10 cellular contexts compared by ENCODE assay signal in genomic region chr11:78138281-78138680, GRCh38. TPM values are rescaled to one million over a fixed set of nuclear protein-coding genes. Genes with fewer than 3 reads are reported as not detected.
A peak's percentile ranks its signal among the peaks of the same experiment; 100 is the strongest.
DNase-seq lines count a peak whose midpoint lies in the region; ATAC-seq, FAIRE-seq and TF ChIP-seq lines count a peak whose summit lies in the region.
"Had no signal": no experiment of that assay in that cellular context is flagged by ENCODE, and none has a peak within 500 bp of the region (broad histone marks: within the 10 kb centered on the region; RNA-seq: fewer than 3 reads in every experiment).

No MANE protein-coding gene starts in this region.

- H3K36me3 Mint-ChIP-seq in CD4-positive, alpha-beta T cell (ENCODE audit: low read depth) = peaks cover 55% of the 10 kb centered on the region
- H3K36me3 Mint-ChIP-seq in IgD-negative memory B cell (peaks cover 5% of the 10 kb centered on the region), CD14-positive monocyte (peaks cover 28 to 35% of the 10 kb centered on the region in 2 donors)

- no peak overlapping the region for H3K27ac ChIP-seq in CD4-positive, alpha-beta T cell (ENCODE audit: low read depth, low read length)
- peak overlapping the region; percentile 82 for H3K27ac ChIP-seq in GM12878 (ENCODE audit: control insufficient read depth, insufficient read depth)
- H3K27ac ChIP-seq in mucosa of rectum (ENCODE audit: low read depth in 2 of 2, low read length in 2 of 2) = no peak overlapping the region

- WGBS in GM12878 (ENCODE audit: insufficient coverage, insufficient replicate concordance, low lambda C conversion rate, missing lambda C conversion rate) = 85% methylated on average over 4 of the region's 4 CpGs

- H4K20me1 ChIP-seq in GM12878 (ENCODE audit: control insufficient read depth, insufficient read depth) = no peaks in the 10 kb centered on the region

- no peak for TF ChIP-seq CTCF in CD4-positive, alpha-beta T cell (IDR thresholded peaks at IDR 0.05)
- no peak for TF ChIP-seq CTCF in GM12878 (IDR thresholded peaks at IDR 0.05 in 2 of 3, conservative IDR thresholded peaks at IDR 0.05 in 1 of 3; ENCODE audit: control insufficient read depth in 2 of 3, extremely low read depth in 1 of 3, insufficient read depth in 1 of 3, low read depth in 3 of 3, low read length in 3 of 3)
- no peak for TF ChIP-seq CTCF in CD14-positive monocyte (IDR thresholded peaks at IDR 0.05)

- RAD21 ChIA-PET in GM12878 (lab: Charles Lee; ENCODE audit: unreplicated experiment) = interaction anchor here (1.9 to 2.1 kb wide), 3 partner anchors 51 to 143 kb away, joined by 5 to 9 read pairs (median 8); partner anchors contain the start of genes INTS4, KCTD21, NDUFC2 and USP35

- no peak overlapping the region; the same call in 1 of the 2 replicates for H2AFZ ChIP-seq in GM12878 (ENCODE audit: control insufficient read depth, low read depth, low read length)

- H3K9me3 ChIP-seq in CD4-positive, alpha-beta T cell (ENCODE audit: control insufficient read depth, low read length) = no peaks in the 10 kb centered on the region
- H3K9me3 ChIP-seq in GM12878 (replicated peaks; ENCODE audit: control insufficient read depth, insufficient read depth, low read length) = no peaks in the 10 kb centered on the region; the same call in 2 of the 3 replicates
- H3K9me3 ChIP-seq in mucosa of rectum (ENCODE audit: control insufficient read depth in 2 of 2, low read length in 2 of 2) = no peaks in the 10 kb centered on the region

- H3K4me3 ChIP-seq in GM12878 (peak overlapping the region; percentile 88), mucosa of rectum (ENCODE audit: low read length in 2 of 2) (peak overlapping the region; percentile 94 to 98)

- H3K4me1 Mint-ChIP-seq in CD4-positive, alpha-beta T cell (ENCODE audit: low read depth) = peaks cover 43% of the 10 kb centered on the region
- peaks cover 16 to 33% (median 31%) of the 10 kb centered on the region in 3 donors for H3K4me1 Mint-ChIP-seq in IgD-negative memory B cell
- peaks cover 27% of the 10 kb centered on the region for H3K4me1 Mint-ChIP-seq in CD14-positive monocyte

- peak overlapping the region; percentile 91 for H3K27ac Mint-ChIP-seq in CD4-positive, alpha-beta T cell
- peak overlapping the region in 2 of 3 donors; percentile 91 to 92 for H3K27ac Mint-ChIP-seq in IgD-negative memory B cell
- peak overlapping the region in 1 of 7 donors; percentile 87 for H3K27ac Mint-ChIP-seq in CD14-positive monocyte

- TF ChIP-seq POLR2A in GM12878 (IDR thresholded peaks at IDR 0.05; ENCODE audit: low read depth, low read length) = no peak

- ATAC-seq in CD4-positive, alpha-beta T cell (ENCODE audit: poor library complexity) = no peak
- ATAC-seq in GM12878 = no peak

- peaks cover 0 to 4% of the 10 kb centered on the region in 2 experiments; a peak in 2 of 4 replicates for H3K36me3 ChIP-seq in GM12878 (ENCODE audit: control insufficient read depth in 2 of 2, insufficient read depth in 2 of 2, low read length in 1 of 2)
- no peaks in the 10 kb centered on the region for H3K36me3 ChIP-seq in mucosa of rectum (ENCODE audit: control insufficient read depth in 2 of 2, insufficient read depth in 2 of 2, low read length in 2 of 2)

- H3K9me3 Mint-ChIP-seq in CD4-positive, alpha-beta T cell = no peaks in the 10 kb centered on the region
- no peaks in the 10 kb centered on the region for H3K9me3 Mint-ChIP-seq in IgD-negative memory B cell
- H3K9me3 Mint-ChIP-seq in CD14-positive monocyte = peaks cover 0 to 3% (median 0%) of the 10 kb centered on the region in 7 donors

- intact Hi-C loops in CD4-positive, alpha-beta T cell (cut with DNase I, micrococcal nuclease) = loop anchor here (2.0 to 5.0 kb wide), 4 partner anchors 51 to 437 kb away; partner anchors contain the start of genes GAB2 (in 1 of the 2), KCTD21 (in 1 of the 2), NARS2 (in 1 of the 2) and USP35 (in 1 of the 2)
- intact Hi-C loops in GM12878 (cut with micrococcal nuclease; ENCODE audit: unreplicated experiment) = loop anchor here (2.0 to 5.0 kb wide), 3 partner anchors 59 to 424 kb away; partner anchors contain the start of gene NDUFC2
- intact Hi-C loops in CD14-positive monocyte (cut with micrococcal nuclease) = loop anchor here (5.0 kb wide), 2 partner anchors 49 to 54 kb away; partner anchors contain the start of genes KCTD21 (in 1 of the 2) and USP35 (in 1 of the 2)

- H3K9ac ChIP-seq in GM12878 (ENCODE audit: control insufficient read depth, insufficient read depth, low read length) (peak overlapping the region; percentile 91; the same call in 1 of the 2 replicates), mucosa of rectum (ENCODE audit: low read depth in 1 of 2, low read length in 2 of 2) (no peak overlapping the region)

- peak overlapping the region; percentile 96 for H3K4me3 Mint-ChIP-seq in CD4-positive, alpha-beta T cell
- H3K4me3 Mint-ChIP-seq in IgD-negative memory B cell (peak overlapping the region; percentile 96 to 100 (median 98)), CD14-positive monocyte (peak overlapping the region in 1 of 2 donors; percentile 3)

- H3K79me2 ChIP-seq in GM12878 (ENCODE audit: control insufficient read depth, insufficient read depth, low read length) = peaks cover 31% of the 10 kb centered on the region

- H3K27me3 ChIP-seq in CD4-positive, alpha-beta T cell (ENCODE audit: control insufficient read depth, insufficient read depth, low read length) = no peaks in the 10 kb centered on the region
- H3K27me3 ChIP-seq in GM12878 (replicated peaks in 1 of 2; ENCODE audit: control insufficient read depth in 2 of 2, insufficient read depth in 2 of 2, low read length in 1 of 2) = no peaks in the 10 kb centered on the region
- H3K27me3 ChIP-seq in mucosa of rectum (ENCODE audit: control insufficient read depth in 2 of 2, insufficient read depth in 2 of 2, low read length in 2 of 2) = no peaks in the 10 kb centered on the region

- H3K27me3 Mint-ChIP-seq in CD4-positive, alpha-beta T cell = no peaks in the 10 kb centered on the region
- H3K27me3 Mint-ChIP-seq in IgD-negative memory B cell (no peaks in the 10 kb centered on the region), CD14-positive monocyte (ENCODE audit: low read depth in 3 of 3) (peaks cover 2 to 6% (median 3%) of the 10 kb centered on the region in 3 donors)

- H3K4me2 ChIP-seq in GM12878 (ENCODE audit: control insufficient read depth, insufficient read depth) = peak overlapping the region; percentile 98

- POLR2A ChIA-PET in CD4-positive, alpha-beta T cell (lab: Charles Lee) = interaction anchor here (1.7 to 3.1 kb wide), 4 partner anchors 51 to 436 kb away, joined by 11 to 36 read pairs (median 33); partner anchors contain the start of genes INTS4, KCTD21, NARS2 and USP35
- POLR2A ChIA-PET in GM12878 (lab: Charles Lee) = interaction anchor here (1.0 to 1.6 kb wide), 2 partner anchors 26 to 59 kb away, joined by 3 read pairs; partner anchors contain the start of gene NDUFC2

- no peak for TF ChIP-seq RAD21 in GM12878 (IDR thresholded peaks at IDR 0.05; ENCODE audit: insufficient read depth, low read depth, low read length)

- H3K4me1 ChIP-seq in GM12878 (ENCODE audit: control insufficient read depth, insufficient read depth, low read length) = peaks cover 10% of the 10 kb centered on the region
- H3K4me1 ChIP-seq in mucosa of rectum (ENCODE audit: control insufficient read depth in 2 of 2, insufficient read depth in 2 of 2, low read length in 2 of 2) = peaks cover 0 to 6% of the 10 kb centered on the region in 2 donors

- FAIRE-seq in GM12878 (lab: Jason Lieb, UNC) = no peak
- FAIRE-seq: colon had no signal

- CTCF ChIA-PET in CD4-positive, alpha-beta T cell (lab: Charles Lee) = interaction anchor here (1.5 to 2.1 kb wide), 2 partner anchors 50 to 426 kb away, joined by 5 to 7 read pairs; partner anchors contain the start of gene KCTD21
- CTCF ChIA-PET in GM12878 (lab: Yijun Ruan, JAX) = interaction anchor here (1.0 to 1.5 kb wide), 3 partner anchors 9 to 90 kb away, joined by 3 to 6 read pairs (median 4); partner anchors contain the start of gene NDUFC2

- BruUV-seq in GM12878 (replicated peaks; lab: Mats Ljungman, UMichigan) = no TSS peak

- no peak for DNase-seq in CD4-positive, alpha-beta T cell
- no peak for DNase-seq in GM12878 (ENCODE audit: low read depth, low spot score)
- DNase-seq in CD14-positive monocyte (ENCODE audit: low spot score) = no peak
- no peak for DNase-seq in DMS 273 treated with DMSO at 0.1 percent for 48 hours (lab: John Stamatoyannopoulos, UW)
- DNase-seq in activated CD4-positive, CD25-positive, alpha-beta regulatory T cell (lab: John Stamatoyannopoulos, UW) = no peak
- no peak for DNase-seq in NCI-H1092 treated with DMSO at 0.1 percent for 48 hours (lab: John Stamatoyannopoulos, UW)
- DNase-seq: GOT3 had no signal

- no peak for TF ChIP-seq EP300 in GM12878 (IDR thresholded peaks at IDR 0.05; ENCODE audit: borderline replicate concordance in 1 of 2, control insufficient read depth in 1 of 2, low read depth in 2 of 2, low read length in 2 of 2)

- in situ Hi-C loops in GM12878 (cut with MboI) = no loop called here

- SMC1A ChIA-PET in GM12878 (lab: Charles Lee; ENCODE audit: uncharacterized antibody, unreplicated experiment) = interaction anchor here (1.3 to 3.8 kb wide), 3 partner anchors 51 to 395 kb away, joined by 3 to 21 read pairs (median 20); partner anchors contain the start of genes KCTD21, NDUFC2 and USP35

RNA-seq across cellular contexts. Expression of gene ALG8, which starts 1.1 kb away (rescaled TPM):
- 10 to 100 TPM; 14.4 to 14.9 TPM for total RNA-seq in CD4-positive, alpha-beta T cell
- polyA plus RNA-seq in IgD-negative memory B cell (55.1 TPM), GM12878 (2011; rRNA removed) (59.9 and 75.6 TPM in 2 replicates), GM12878 (2014; fragmentation: Illumina TruSeq; extraction: Trizol) (69.8 and 74.8 TPM in 2 replicates), GM12878 (2014; fragmentation: Nextera tagmentation; extraction: Ambion mirVana) (100 to 1,000 TPM in 1 of 2 experiments, 10 to 100 TPM in 1; 79.1 to 105 TPM), GM12878 (2014; rRNA removed) (45.7 TPM in 2 replicates), GM12878 (2016; fragmentation: Nextera tagmentation; extraction: Ambion mirVana) (10 to 100 TPM; 88.1 to 88.6 TPM), CD14-positive monocyte (10 to 100 TPM; 40.6 to 41.7 TPM)
- 94.3 and 98.6 TPM in 2 replicates for total RNA-seq in GM12878 (2013; cell fraction: nucleolus; rRNA removed)
- total RNA-seq in GM12878 (2014; rRNA removed) (56.9 and 75.9 TPM in 2 replicates), GM12878 (2014; rRNA removed; fragmentation: Illumina TruSeq; extraction: Trizol) (66.1 and 66.9 TPM in 2 replicates), GM12878 (2021) (48.4 and 50.6 TPM in 2 replicates)
- 29.4 TPM for polyA plus RNA-seq in GM12878 (2011; ENCODE audit: low read depth)
- polyA plus RNA-seq in GM12878 (2011; cell fraction: cytosol; rRNA removed) = 25.1 and 28.9 TPM in 2 replicates
- polyA plus RNA-seq in GM12878 (2011; cell fraction: nucleus; rRNA removed) = 35.4 and 35.7 TPM in 2 replicates
- polyA plus RNA-seq in GM12878 (2012) = 29.0 and 31.9 TPM in 2 replicates
- 39.1 and 50.7 TPM in 2 replicates for polyA minus RNA-seq in GM12878 (2011; rRNA and poly(A)+ RNA removed)
- polyA minus RNA-seq in GM12878 (2011; cell fraction: cytosol; rRNA and poly(A)+ RNA removed) = 16.8 and 20.2 TPM in 2 replicates
- polyA minus RNA-seq in GM12878 (2011; cell fraction: nucleus; rRNA and poly(A)+ RNA removed) = 19.5 and 27.2 TPM in 2 replicates

RNA-seq across cellular contexts. Expression of gene KCTD21, which starts 50.1 kb away (rescaled TPM):
- 1 to 10 TPM; 3.5 to 6.5 TPM for total RNA-seq in CD4-positive, alpha-beta T cell
- polyA plus RNA-seq in IgD-negative memory B cell (1.9 TPM), GM12878 (2011; rRNA removed) (4.4 and 4.8 TPM in 2 replicates), GM12878 (2014; fragmentation: Illumina TruSeq; extraction: Trizol) (4.7 and 5.4 TPM in 2 replicates), GM12878 (2014; fragmentation: Nextera tagmentation; extraction: Ambion mirVana) (under 1 TPM; 0.63 to 0.73 TPM), GM12878 (2014; rRNA removed) (4.3 and 4.5 TPM in 2 replicates), GM12878 (2016; fragmentation: Nextera tagmentation; extraction: Ambion mirVana) (1 to 10 TPM; 2.1 to 2.9 TPM), CD14-positive monocyte (1 to 10 TPM; 3.2 to 5.2 TPM)
- total RNA-seq in GM12878 (2013; cell fraction: nucleolus; rRNA removed) = 4.5 and 4.6 TPM in 2 replicates
- total RNA-seq in GM12878 (2014; rRNA removed) (3.4 and 3.5 TPM in 2 replicates), GM12878 (2014; rRNA removed; fragmentation: Illumina TruSeq; extraction: Trizol) (3.8 and 4.1 TPM in 2 replicates), GM12878 (2021) (4.5 and 4.6 TPM in 2 replicates)
- 3.0 TPM for polyA plus RNA-seq in GM12878 (2011; ENCODE audit: low read depth)
- 5.2 and 7.4 TPM in 2 replicates for polyA plus RNA-seq in GM12878 (2011; cell fraction: cytosol; rRNA removed)
- 2.8 and 2.9 TPM in 2 replicates for polyA plus RNA-seq in GM12878 (2011; cell fraction: nucleus; rRNA removed)
- polyA plus RNA-seq in GM12878 (2012) = 2.6 and 4.2 TPM in 2 replicates
- polyA minus RNA-seq in GM12878 (2011; rRNA and poly(A)+ RNA removed) = 4.6 and 14.1 TPM in 2 replicates
- 1.9 and 2.3 TPM in 2 replicates for polyA minus RNA-seq in GM12878 (2011; cell fraction: cytosol; rRNA and poly(A)+ RNA removed)
- polyA minus RNA-seq in GM12878 (2011; cell fraction: nucleus; rRNA and poly(A)+ RNA removed) = 1.3 and 2.7 TPM in 2 replicates

RNA-seq across cellular contexts. Expression of gene USP35, which starts 50.4 kb away (rescaled TPM):
- total RNA-seq in CD4-positive, alpha-beta T cell = 10 to 100 TPM; 29.2 to 33.1 TPM
- polyA plus RNA-seq in IgD-negative memory B cell (0.30 TPM), GM12878 (2011; rRNA removed) (2.7 and 3.4 TPM in 2 replicates), GM12878 (2014; fragmentation: Illumina TruSeq; extraction: Trizol) (1.7 and 2.5 TPM in 2 replicates), GM12878 (2014; fragmentation: Nextera tagmentation; extraction: Ambion mirVana) (under 1 TPM in 1 of 2 experiments, not detected in 1; 0.13 TPM), GM12878 (2014; rRNA removed) (5.3 and 5.5 TPM in 2 replicates), GM12878 (2016; fragmentation: Nextera tagmentation; extraction: Ambion mirVana) (under 1 TPM; 0.28 to 0.68 TPM), CD14-positive monocyte (under 1 TPM; 0.42 to 0.63 TPM)
- 13.2 and 14.3 TPM in 2 replicates for total RNA-seq in GM12878 (2013; cell fraction: nucleolus; rRNA removed)
- total RNA-seq in GM12878 (2014; rRNA removed) (2.9 and 3.9 TPM in 2 replicates), GM12878 (2014; rRNA removed; fragmentation: Illumina TruSeq; extraction: Trizol) (2.3 and 3.1 TPM in 2 replicates), GM12878 (2021) (5.6 and 6.4 TPM in 2 replicates)
- polyA plus RNA-seq in GM12878 (2011; ENCODE audit: low read depth) = 1.1 TPM
- polyA plus RNA-seq in GM12878 (2011; cell fraction: cytosol; rRNA removed) = 3.2 and 4.3 TPM in 2 replicates
- 22.1 and 22.4 TPM in 2 replicates for polyA plus RNA-seq in GM12878 (2011; cell fraction: nucleus; rRNA removed)
- 3.2 and 3.4 TPM in 2 replicates for polyA plus RNA-seq in GM12878 (2012)
- polyA minus RNA-seq in GM12878 (2011; rRNA and poly(A)+ RNA removed) = 2.0 and 2.2 TPM in 2 replicates
- 0.80 and 1.1 TPM in 2 replicates for polyA minus RNA-seq in GM12878 (2011; cell fraction: cytosol; rRNA and poly(A)+ RNA removed)
- polyA minus RNA-seq in GM12878 (2011; cell fraction: nucleus; rRNA and poly(A)+ RNA removed) = 3.5 and 6.5 TPM in 2 replicates

RNA-seq across cellular contexts. Expression of gene NDUFC2, which starts 58.6 kb away (rescaled TPM):
- 10 to 100 TPM; 62.6 to 68.5 TPM for total RNA-seq in CD4-positive, alpha-beta T cell
- 174 TPM for polyA plus RNA-seq in IgD-negative memory B cell
- 13.9 and 19.2 TPM in 2 replicates for total RNA-seq in GM12878 (2013; cell fraction: nucleolus; rRNA removed)
- 145 and 167 TPM in 2 replicates for total RNA-seq in GM12878 (2014; rRNA removed)
- total RNA-seq in GM12878 (2014; rRNA removed; fragmentation: Illumina TruSeq; extraction: Trizol) = 134 and 145 TPM in 2 replicates
- 185 and 187 TPM in 2 replicates for total RNA-seq in GM12878 (2021)
- polyA plus RNA-seq in GM12878 (2011; ENCODE audit: low read depth) = 19.0 TPM
- polyA plus RNA-seq in GM12878 (2011; rRNA removed) = 120 and 153 TPM in 2 replicates
- polyA plus RNA-seq in GM12878 (2011; cell fraction: cytosol; rRNA removed) = 275 and 305 TPM in 2 replicates
- 76.1 and 92.2 TPM in 2 replicates for polyA plus RNA-seq in GM12878 (2011; cell fraction: nucleus; rRNA removed)
- 126 and 272 TPM in 2 replicates for polyA plus RNA-seq in GM12878 (2012)
- 13.1 and 103 TPM in 2 replicates for polyA plus RNA-seq in GM12878 (2014; fragmentation: Illumina TruSeq; extraction: Trizol)
- polyA plus RNA-seq in GM12878 (2014; fragmentation: Nextera tagmentation; extraction: Ambion mirVana) = 100 to 1,000 TPM; 483 to 529 TPM
- 178 and 198 TPM in 2 replicates for polyA plus RNA-seq in GM12878 (2014; rRNA removed)
- polyA plus RNA-seq in GM12878 (2016; fragmentation: Nextera tagmentation; extraction: Ambion mirVana) = 100 to 1,000 TPM; 409 to 466 TPM
- polyA minus RNA-seq in GM12878 (2011; rRNA and poly(A)+ RNA removed) = 8.8 and 43.9 TPM in 2 replicates
- polyA minus RNA-seq in GM12878 (2011; cell fraction: cytosol; rRNA and poly(A)+ RNA removed) = 23.5 and 23.6 TPM in 2 replicates
- polyA minus RNA-seq in GM12878 (2011; cell fraction: nucleus; rRNA and poly(A)+ RNA removed) = 23.1 and 30.6 TPM in 2 replicates
- 100 to 1,000 TPM; 209 to 219 TPM for polyA plus RNA-seq in CD14-positive monocyte
